In the genomic region with DNA sequence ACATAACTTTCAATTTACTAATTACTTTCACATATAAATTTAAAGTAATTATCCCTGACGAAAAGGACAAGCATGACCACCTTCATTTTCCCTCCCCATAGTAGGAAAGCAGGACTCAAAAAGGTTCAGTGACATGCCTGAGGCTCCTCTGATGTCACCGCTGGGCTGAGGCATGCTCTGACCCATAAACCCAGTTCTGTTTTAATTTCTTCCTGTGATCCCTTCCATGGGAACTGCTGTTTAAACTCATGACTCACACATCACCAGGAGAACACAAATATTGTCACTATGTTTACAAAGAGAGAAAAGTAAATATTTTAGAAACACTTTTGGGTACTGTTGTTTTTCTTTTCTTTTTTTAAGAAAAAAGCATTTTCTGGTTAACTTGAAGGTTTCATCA, we compare ENCODE assay signal across 14 cellular contexts. TPM values are rescaled to one million over a fixed set of nuclear protein-coding genes. Genes with fewer than 3 reads are reported as not detected.
DNase-seq lines count a peak whose midpoint lies in the region; ATAC-seq, FAIRE-seq and TF ChIP-seq lines count a peak whose summit lies in the region.
"Had no signal": no experiment of that assay in that cellular context is flagged by ENCODE, and none has a peak within 500 bp of the region (broad histone marks: within the 10 kb centered on the region; RNA-seq: fewer than 3 reads in every experiment).

No MANE protein-coding gene starts in this region.

- BruUV-seq in Caco-2 (replicated peaks; lab: Mats Ljungman, UMichigan) = no TSS peak

- TF ChIP-seq CTCF in Caco-2 (IDR thresholded peaks at IDR 0.05; ENCODE audit: insufficient read depth in 1 of 2, low read depth in 1 of 2, low read length in 1 of 2, severe bottlenecking in 1 of 2, unreplicated experiment in 1 of 2) (no peak), body of pancreas (IDR thresholded peaks at IDR 0.05) (no peak), left lung (IDR thresholded peaks at IDR 0.05) (no peak), GM13976 (IDR thresholded peaks at IDR 0.05; ENCODE audit: borderline replicate concordance, control extremely low read depth, extremely low read depth, insufficient read depth, missing control alignments) (no peak)

- POLR2A ChIA-PET in Caco-2 (lab: Charles Lee) = interaction anchor here (0.7 kb wide), 1 partner anchor 68 kb away, joined by 5 read pairs; no protein-coding TSS in a partner anchor

- no peak overlapping the region for H3K4me3 Mint-ChIP-seq in Caco-2 (ENCODE audit: unreplicated experiment)
- H3K4me3 Mint-ChIP-seq: CD4-positive, alpha-beta T cell had no signal

- no peak for FAIRE-seq in frontal cortex (lab: Jason Lieb, UNC)

- H3K27ac Mint-ChIP-seq in Caco-2 (ENCODE audit: unreplicated experiment) = peak overlapping the region; percentile 61
- H3K27ac Mint-ChIP-seq: CD4-positive, alpha-beta T cell had no signal

- DNase-seq in Caco-2 (peak in 1 of 2 experiments; percentile 51), M059J (ENCODE audit: low read depth) (peak; percentile 93), body of pancreas (peak; percentile 61 to 84 (median 72)), left lung (no peak), frontal cortex (ENCODE audit: low spot score in 2 of 2) (no peak), GM13976 (ENCODE audit: low spot score) (no peak)
- DNase-seq: activated CD4-positive, alpha-beta T cell treated with anti-CD3 and anti-CD28 coated beads for 1 hour; CD4-positive, alpha-beta T cell; KG1; NCI-H2171 treated with DMSO at 0.1 percent for 48 hours; stomach had no signal

- no peaks in the 10 kb centered on the region for H3K36me3 Mint-ChIP-seq in Caco-2 (ENCODE audit: insufficient read depth, unreplicated experiment)

- ATAC-seq in body of pancreas = peak; percentile 99
- peak; percentile 76 for ATAC-seq in left lung
- no peak for ATAC-seq in HG03469 (IDR thresholded peaks at IDR 0.05; ENCODE audit: unreplicated experiment)
- ATAC-seq in HG03342 (IDR thresholded peaks at IDR 0.05; ENCODE audit: unreplicated experiment) = no peak

- intact Hi-C loops in Caco-2 (cut with micrococcal nuclease; ENCODE audit: unreplicated experiment) (no loop called here), body of pancreas (cut with DNase I) (loop anchor here (10.0 kb wide), 1 partner anchor 127 kb away; no protein-coding TSS in a partner anchor), left lung (cut with DNase I) (no loop called here)

- H3K27ac ChIP-seq in body of pancreas (peak overlapping the region in 3 of 4 donors; percentile 15 to 54 (median 24)), left lung (no peak overlapping the region)
- H3K27ac ChIP-seq: right atrium auricular region, stomach had no signal

- peaks cover 27% of the 10 kb centered on the region for H3K4me1 Mint-ChIP-seq in Caco-2 (ENCODE audit: low read depth, unreplicated experiment)

- H3K36me3 ChIP-seq in Caco-2 (ENCODE audit: control insufficient read depth, insufficient read depth, low read length) (no peaks in the 10 kb centered on the region), body of pancreas (replicated peaks in 1 of 2; ENCODE audit: insufficient read depth in 1 of 2, low read depth in 2 of 2) (no peaks in the 10 kb centered on the region), left lung (no peaks in the 10 kb centered on the region)
- H3K36me3 ChIP-seq: right atrium auricular region, stomach had no signal

- TF ChIP-seq POLR2A in body of pancreas (IDR thresholded peaks at IDR 0.05) = no peak

- H3K9me3 Mint-ChIP-seq in Caco-2 (ENCODE audit: unreplicated experiment) = no peaks in the 10 kb centered on the region
- H3K9me3 Mint-ChIP-seq: CD4-positive, alpha-beta T cell had no signal

- H3K4me1 ChIP-seq in Caco-2 (peaks cover 16% of the 10 kb centered on the region), body of pancreas (peaks cover 17% of the 10 kb centered on the region), left lung (no peaks in the 10 kb centered on the region)
- H3K4me1 ChIP-seq: right atrium auricular region had no signal

- CTCF ChIA-PET in Caco-2 (lab: Charles Lee) = no interaction called here

- in situ Hi-C loops in GM13976 (cut with MboI; ENCODE audit: low sequenced_read_pairs, unreplicated experiment) = no loop called here

- no peaks in the 10 kb centered on the region for H3K27me3 ChIP-seq in Caco-2 (replicated peaks; ENCODE audit: control insufficient read depth, insufficient read depth, low read length)
- H3K27me3 ChIP-seq in body of pancreas = no peaks in the 10 kb centered on the region
- peaks cover 15 to 98% of the 10 kb centered on the region in 2 donors for H3K27me3 ChIP-seq in left lung
- H3K27me3 ChIP-seq: right atrium auricular region had no signal

- H3K27me3 Mint-ChIP-seq in Caco-2 (ENCODE audit: insufficient read depth, unreplicated experiment) = no peaks in the 10 kb centered on the region

- H3K4me3 ChIP-seq in Caco-2 (ENCODE audit: low read depth, low read length) (no peak overlapping the region), body of pancreas (no peak overlapping the region), left lung (no peak overlapping the region)
- H3K4me3 ChIP-seq: right atrium auricular region, stomach had no signal

- WGBS in body of pancreas, 2 donors = 47 to 65% methylated on average over 2 of the region's 2 CpGs

- H3K9me3 ChIP-seq in Caco-2 (no peaks in the 10 kb centered on the region), body of pancreas (no peaks in the 10 kb centered on the region), left lung (no peaks in the 10 kb centered on the region)
- H3K9me3 ChIP-seq: right atrium auricular region had no signal

RNA-seq across cellular contexts. Expression of gene NR2E1, which starts 38.0 kb away (rescaled TPM):
- 1.3 and 1.4 TPM in 2 replicates for total RNA-seq in Caco-2 (2022)
- 0.37 and 1.2 TPM in 2 replicates for total RNA-seq in M059J (2014; rRNA removed; shearing (Covaris generic))
- not detected for total RNA-seq in body of pancreas
- total RNA-seq in left lung = not detected
- total RNA-seq in frontal cortex = 6.1 TPM
- total RNA-seq: CD4-positive, alpha-beta T cell; right atrium auricular region; stomach had no signal

RNA-seq across cellular contexts. Expression of gene OSTM1, which starts 53.3 kb away (rescaled TPM):
- total RNA-seq in Caco-2 (2022) = 15.9 and 20.1 TPM in 2 replicates
- total RNA-seq in M059J (2014; rRNA removed; shearing (Covaris generic)) = 64.2 and 78.8 TPM in 2 replicates
- total RNA-seq in body of pancreas = 10 to 100 TPM; 26.0 to 35.0 TPM
- 10 to 100 TPM; 52.0 to 73.1 TPM for total RNA-seq in left lung
- total RNA-seq in frontal cortex = 50.1 TPM

Comparison
In these comparisons a context has a peak if more than half of its experiments do, and no peak if none do; other contexts are left out.
1. DNase-seq: peak in M059J (single experiment) and body of pancreas (4 of 4); none in left lung (0 of 2), frontal cortex (0 of 2) and GM13976 (single experiment).
2. ATAC-seq: peak in body of pancreas (single experiment) and left lung (single experiment); none in HG03469 (single experiment) and HG03342 (single experiment).
3. H3K27ac ChIP-seq: peak in body of pancreas (3 of 4); none in left lung (0 of 2).